Comparison of ENCODE assay signal across 8 cellular contexts in the genomic region with DNA sequence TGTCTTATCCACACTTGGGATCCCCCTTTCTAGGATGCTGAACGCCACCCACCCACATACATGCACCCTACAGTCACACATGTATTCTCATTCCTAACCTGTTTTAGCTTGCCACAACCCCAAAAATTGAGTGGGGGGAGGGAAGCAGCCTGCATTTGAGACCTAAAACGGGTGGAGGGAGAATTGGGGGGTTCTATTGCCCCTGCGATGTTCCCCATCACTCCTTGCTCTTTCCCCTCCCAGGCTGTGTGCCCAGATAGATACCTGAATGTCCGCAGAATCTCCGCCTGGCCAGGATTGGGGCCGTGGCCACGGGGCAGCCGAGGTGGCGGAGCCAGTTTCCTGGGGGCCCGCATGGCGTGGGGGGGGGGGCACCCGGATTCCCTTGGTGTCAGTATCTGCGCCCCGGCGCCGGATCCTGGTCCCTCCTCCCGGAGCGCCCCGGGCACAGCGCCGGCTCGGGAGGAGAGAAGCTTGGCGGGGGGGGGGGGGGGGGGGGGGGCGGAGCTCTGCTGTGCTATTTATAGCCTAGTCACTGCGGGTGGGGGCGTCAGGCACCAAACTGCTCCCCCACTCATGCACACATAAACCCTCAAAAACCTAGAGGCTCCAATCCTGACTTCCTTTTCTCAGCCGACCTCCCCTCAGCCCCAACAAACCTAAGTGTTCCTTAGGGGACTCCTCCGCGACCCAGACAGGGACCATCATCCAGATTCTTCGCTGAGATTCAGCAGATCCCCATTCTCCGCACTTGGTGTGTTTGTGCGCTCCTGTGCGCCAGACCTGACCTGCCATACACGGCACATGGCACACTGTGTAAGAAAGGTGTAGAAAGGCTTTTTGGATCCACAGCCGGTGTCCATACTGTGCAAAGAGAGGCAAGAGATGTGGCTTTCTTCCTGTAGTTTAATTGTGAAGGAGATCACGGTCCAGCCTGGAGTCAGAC. TPM values are rescaled to one million over a fixed set of nuclear protein-coding genes. Genes with fewer than 3 reads are reported as not detected.
DNase-seq lines count a peak whose midpoint lies in the region; ATAC-seq, FAIRE-seq and TF ChIP-seq lines count a peak whose summit lies in the region.

No MANE protein-coding gene starts in this region.

- ATAC-seq in HG03159 (IDR thresholded peaks at IDR 0.05; ENCODE audit: unreplicated experiment) (no peak), GM18520 (IDR thresholded peaks at IDR 0.05; ENCODE audit: unreplicated experiment) (no peak), GM21576 (IDR thresholded peaks at IDR 0.05; ENCODE audit: unreplicated experiment) (no peak)

- peak overlapping the region; percentile 59 for H3K9ac ChIP-seq in kidney (ENCODE audit: low read length in 2 of 2)

- POLR2A ChIA-PET in RWPE1 (lab: Yijun Ruan, JAX; ENCODE audit: low non-redundant PET) = interaction anchor here (0.7 kb wide), 1 partner anchor 497 kb away, joined by 4 read pairs; no protein-coding TSS in a partner anchor

- peaks cover 7% of the 10 kb centered on the region for H3K36me3 Mint-ChIP-seq in brain

- peaks cover 0 to under 1% of the 10 kb centered on the region in 2 donors for H3K9me3 ChIP-seq in kidney (ENCODE audit: control insufficient read depth in 1 of 2, low read length in 2 of 2)

- FAIRE-seq in kidney (lab: Jason Lieb, UNC) = no peak

- peak overlapping the region; percentile 61 for H3K4me3 ChIP-seq in GM12875 (ENCODE audit: low read depth, low read length)
- peak overlapping the region; percentile 73 to 75 for H3K4me3 ChIP-seq in kidney (ENCODE audit: low read length in 2 of 2)

- H3K27ac ChIP-seq in RWPE1 (peak overlapping the region; percentile 82), kidney (ENCODE audit: low read depth in 2 of 2, low read length in 2 of 2) (peak overlapping the region in 1 of 2 donors; percentile 61)

- intact Hi-C loops in kidney (cut with DNase I) = no loop called here

- CTCF ChIA-PET in RWPE1 (lab: Yijun Ruan, JAX) = interaction anchor here (0.5 to 2.2 kb wide), 3 partner anchors 40 to 70 kb away, joined by 4 to 10 read pairs (median 4); no protein-coding TSS in a partner anchor

- TF ChIP-seq CTCF in GM12875 (IDR thresholded peaks at IDR 0.05; ENCODE audit: borderline replicate concordance, insufficient read depth, low read depth, low read length) (no peak), RWPE1 (conservative IDR thresholded peaks at IDR 0.05; ENCODE audit: low read depth) (no peak), brain (conservative IDR thresholded peaks at IDR 0.05) (no peak), kidney (IDR thresholded peaks at IDR 0.05; ENCODE audit: borderline replicate concordance, extremely low read depth, insufficient read depth) (no peak)

- peak overlapping the region; percentile 82 to 100 (median 99) for H3K27ac Mint-ChIP-seq in brain

- H3K27me3 Mint-ChIP-seq in brain = peaks cover 14% of the 10 kb centered on the region

- peaks cover 8 to 30% of the 10 kb centered on the region in 2 donors for H3K4me1 ChIP-seq in kidney (ENCODE audit: control insufficient read depth in 1 of 2, insufficient read depth in 1 of 2, low read depth in 1 of 2, low read length in 2 of 2)

- peaks cover 78% of the 10 kb centered on the region for H3K4me1 Mint-ChIP-seq in brain

- H3K36me3 ChIP-seq in kidney (ENCODE audit: control insufficient read depth in 1 of 2, insufficient read depth in 2 of 2, low read length in 2 of 2) = no peaks in the 10 kb centered on the region

- peaks cover 0 to 4% (median 3%) of the 10 kb centered on the region in 5 experiments for H3K9me3 Mint-ChIP-seq in brain

- peak overlapping the region; percentile 95 to 99 (median 98) for H3K4me3 Mint-ChIP-seq in brain

- DNase-seq in RWPE1 (ENCODE audit: low spot score) (peak; percentile 52), kidney (peak; percentile 86)
- peak; percentile 60 for DNase-seq in stimulated activated CD4-positive, alpha-beta T cell treated with anti-CD3 and anti-CD28 coated beads, Interleukin-15, amount 100 ng/mL, for 24 hours

RNA-seq across cellular contexts. Expression of gene ANKRD34A, which starts 1.9 kb away (rescaled TPM):
- polyA plus RNA-seq in brain (ENCODE audit: insufficient read depth, low read depth, low replicate concordance) (7.3 TPM), kidney (ENCODE audit: insufficient read depth, low read depth, low replicate concordance) (0.37 TPM)
- 0.76 TPM for total RNA-seq in kidney

RNA-seq across cellular contexts. Expression of gene POLR3GL, which starts 2.1 kb away (rescaled TPM):
- polyA plus RNA-seq in brain (ENCODE audit: insufficient read depth, low read depth, low replicate concordance) = 47.1 TPM
- total RNA-seq in kidney = 19.0 TPM
- 45.6 TPM for polyA plus RNA-seq in kidney (ENCODE audit: insufficient read depth, low read depth, low replicate concordance)

RNA-seq across cellular contexts. Expression of gene LIX1L, which starts 4.6 kb away (rescaled TPM):
- 23.2 TPM for polyA plus RNA-seq in brain (ENCODE audit: insufficient read depth, low read depth, low replicate concordance)
- total RNA-seq in kidney = 27.8 TPM
- 10.0 TPM for polyA plus RNA-seq in kidney (ENCODE audit: insufficient read depth, low read depth, low replicate concordance)

RNA-seq across cellular contexts. Expression of gene TXNIP, which starts 33.9 kb away (rescaled TPM):
- 115 TPM for polyA plus RNA-seq in brain (ENCODE audit: insufficient read depth, low read depth, low replicate concordance)
- 1,197 TPM for total RNA-seq in kidney
- 356 TPM for polyA plus RNA-seq in kidney (ENCODE audit: insufficient read depth, low read depth, low replicate concordance)

RNA-seq across cellular contexts. Expression of gene RBM8A, which starts 35.1 kb away (rescaled TPM):
- 159 TPM for polyA plus RNA-seq in brain (ENCODE audit: insufficient read depth, low read depth, low replicate concordance)
- 131 TPM for total RNA-seq in kidney
- polyA plus RNA-seq in kidney (ENCODE audit: insufficient read depth, low read depth, low replicate concordance) = 105 TPM
